Comparison of ENCODE assay signal across 8 cellular contexts in the genomic region with DNA sequence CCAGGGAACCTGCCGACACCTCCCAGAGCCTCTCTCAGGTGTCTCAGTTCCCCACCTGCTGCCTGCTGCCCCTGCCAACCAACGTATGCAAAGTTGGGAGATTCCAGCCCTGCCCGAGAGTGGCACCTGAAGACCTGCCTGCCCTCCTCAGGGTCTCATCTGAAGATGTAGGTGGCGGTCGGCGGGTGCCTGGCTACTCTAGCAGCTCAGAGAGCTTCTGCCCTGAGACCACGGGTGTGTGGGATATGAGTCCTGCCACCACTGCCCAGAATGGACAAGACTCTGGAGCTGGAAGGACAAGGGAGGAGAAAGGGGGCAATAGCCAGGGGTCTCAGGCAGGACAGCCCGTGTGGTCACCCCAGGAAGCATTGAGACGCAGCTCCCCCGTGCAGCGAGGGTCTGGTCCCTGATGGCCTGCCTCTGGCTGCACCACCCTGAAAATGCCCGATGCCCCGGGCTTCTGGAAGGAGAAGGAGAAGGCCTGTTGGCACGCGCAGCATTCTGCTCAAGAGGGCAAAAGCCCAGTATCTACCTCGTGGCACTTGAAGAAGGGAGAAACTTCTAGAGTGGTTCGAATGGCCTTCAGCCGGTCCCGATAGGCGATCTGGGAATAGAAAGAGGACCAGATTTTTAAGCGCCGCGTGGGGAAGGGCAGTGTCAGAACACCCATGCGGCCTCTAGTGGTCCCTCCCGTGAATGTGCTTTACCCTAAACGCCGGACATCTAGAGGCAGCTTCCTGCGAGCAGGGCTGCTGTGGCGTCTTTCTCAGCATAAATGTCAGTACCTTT.
A peak's percentile ranks its signal among the peaks of the same experiment; 100 is the strongest.
DNase-seq lines count a peak whose midpoint lies in the region; ATAC-seq and TF ChIP-seq lines count a peak whose summit lies in the region.

No MANE protein-coding gene starts in this region.

- H3K4me1 Mint-ChIP-seq in activated CD8-positive, alpha-beta memory T cell treated with anti-CD3 and anti-CD28 coated beads, Interleukin-2, amount 10 ng/mL, durations not matched to agents 7 days and 5 days: peaks cover 28% of the 10 kb centered on the region

- no peaks in the 10 kb centered on the region for H3K27me3 ChIP-seq in tibial artery

- H3K9me3 ChIP-seq in tibial artery: no peaks in the 10 kb centered on the region

- H3K4me3 ChIP-seq in tibial artery: no peak overlapping the region

- H3K27me3 Mint-ChIP-seq in activated CD8-positive, alpha-beta memory T cell treated with anti-CD3 and anti-CD28 coated beads, Interleukin-2, amount 10 ng/mL, durations not matched to agents 7 days and 5 days: no peaks in the 10 kb centered on the region

- H3K27ac ChIP-seq in caudate nucleus (ENCODE audit: low read depth, low read length): peak overlapping the region; percentile 48
- peak overlapping the region in 1 of 2 donors; percentile 1 for H3K27ac ChIP-seq in tibial artery

- peaks cover 0 to 18% (median 9%) of the 10 kb centered on the region in 4 donors for H3K4me1 ChIP-seq in tibial artery

- TF ChIP-seq CTCF in tibial artery (IDR thresholded peaks at IDR 0.05): peak; percentile 52 to 58

- no peak for ATAC-seq in activated CD8-positive, alpha-beta memory T cell treated with anti-CD3 and anti-CD28 coated beads, Interleukin-2, amount 10 ng/mL, durations not matched to agents 7 days and 5 days
- no peak for ATAC-seq in HG02840 (IDR thresholded peaks at IDR 0.05; ENCODE audit: low FRiP score, unreplicated experiment)

- intact Hi-C loops in tibial artery (cut with DNase I; ENCODE audit: low total_unique reads): loop anchor here (10.0 kb wide), 1 partner anchor 797 kb away; no protein-coding TSS in a partner anchor

- H3K27ac Mint-ChIP-seq in activated CD8-positive, alpha-beta memory T cell treated with anti-CD3 and anti-CD28 coated beads, Interleukin-2, amount 10 ng/mL, durations not matched to agents 7 days and 5 days: no peak overlapping the region

- CTCF ChIA-PET in activated CD8-positive, alpha-beta memory T cell treated with anti-CD3 and anti-CD28 coated beads, Interleukin-2, amount 10 ng/mL, durations not matched to agents 7 days and 5 days (lab: Charles Lee): interaction anchor here (0.6 to 1.2 kb wide), 2 partner anchors 8 to 187 kb away, joined by 3 read pairs; no protein-coding TSS in a partner anchor

- H3K9me3 Mint-ChIP-seq in activated CD8-positive, alpha-beta memory T cell treated with anti-CD3 and anti-CD28 coated beads, Interleukin-2, amount 10 ng/mL, durations not matched to agents 7 days and 5 days (ENCODE audit: low read depth): no peaks in the 10 kb centered on the region

- peaks cover 13% of the 10 kb centered on the region for H3K36me3 Mint-ChIP-seq in activated CD8-positive, alpha-beta memory T cell treated with anti-CD3 and anti-CD28 coated beads, Interleukin-2, amount 10 ng/mL, durations not matched to agents 7 days and 5 days

- H3K4me3 Mint-ChIP-seq in activated CD8-positive, alpha-beta memory T cell treated with anti-CD3 and anti-CD28 coated beads, Interleukin-2, amount 10 ng/mL, durations not matched to agents 7 days and 5 days: no peak overlapping the region

- DNase-seq in activated CD8-positive, alpha-beta memory T cell treated with anti-CD3 and anti-CD28 coated beads for 24 hours: peak; percentile 55
- DNase-seq in activated CD8-positive, alpha-beta memory T cell treated with anti-CD3 and anti-CD28 coated beads, Interleukin-2, amount 10 ng/mL, durations not matched to agents 7 days and 5 days: no peak
- DNase-seq in caudate nucleus (lab: John Stamatoyannopoulos, UW): peak in 1 of 61 donors; percentile 40
- peak; percentile 57 for DNase-seq in left kidney (ENCODE audit: low read depth, low spot score)
- peak; percentile 70 to 72 for DNase-seq in tibial artery
- DNase-seq in central memory CD4-positive, alpha-beta T cell: no peak
- no peak for DNase-seq in activated gamma-delta T cell (lab: John Stamatoyannopoulos, UW)

- H3K36me3 ChIP-seq in tibial artery: peaks cover 0 to 68% (median 39%) of the 10 kb centered on the region in 3 donors

Comparison
In these comparisons a context has a peak if more than half of its experiments do, and no peak if none do; other contexts are left out.
1. DNase-seq: peak in activated CD8-positive, alpha-beta memory T cell treated with anti-CD3 and anti-CD28 coated beads for 24 hours (single experiment), left kidney (single experiment) and tibial artery (2 of 2); none in activated CD8-positive, alpha-beta memory T cell treated with anti-CD3 and anti-CD28 coated beads, Interleukin-2, amount 10 ng/mL, durations not matched to agents 7 days and 5 days (single experiment), central memory CD4-positive, alpha-beta T cell (single experiment) and activated gamma-delta T cell (single experiment).